18 cellular contexts compared by ENCODE assay signal in the genomic region with DNA sequence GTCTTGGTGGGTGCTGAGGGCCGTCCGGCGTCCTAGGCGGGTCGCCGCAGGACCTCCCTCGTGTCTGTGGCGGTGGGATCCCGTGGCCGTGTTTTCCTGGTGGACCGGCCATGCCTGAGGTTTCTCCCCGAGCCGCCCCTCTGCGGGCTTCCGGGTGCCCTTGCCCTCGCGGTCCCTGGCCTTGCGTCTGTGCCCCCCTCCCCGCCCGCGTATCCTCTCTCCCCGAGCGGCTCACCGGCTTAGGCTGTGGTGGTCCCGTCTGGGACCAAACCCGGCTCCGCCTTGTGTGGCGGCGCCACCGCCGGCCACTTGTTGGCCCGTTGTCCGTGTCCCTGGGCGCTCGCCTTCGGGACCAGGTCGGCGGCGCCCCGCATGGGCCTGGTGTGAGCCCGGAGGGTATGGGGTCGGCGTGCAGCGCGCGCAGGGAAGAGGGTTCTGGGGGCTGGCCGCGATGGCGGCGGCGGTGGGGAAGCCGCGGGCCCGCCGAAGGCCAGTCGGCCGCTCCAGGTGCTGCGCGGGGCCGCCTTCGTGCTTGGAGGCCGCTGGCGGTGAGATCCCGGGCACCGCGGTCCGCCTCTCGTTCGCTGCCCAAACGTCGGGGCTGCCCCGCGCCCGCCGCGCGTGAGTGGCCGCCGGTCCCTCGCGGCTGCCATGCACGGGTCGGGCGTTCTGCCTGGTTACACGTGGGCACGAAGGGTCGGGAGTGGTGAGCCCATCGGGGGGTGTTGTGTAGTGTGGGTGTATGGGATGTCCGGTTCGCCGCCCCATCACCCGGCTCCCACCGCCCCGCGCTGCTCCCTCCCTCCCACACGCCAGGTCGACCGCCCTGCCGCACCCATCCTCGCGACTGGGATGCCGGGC.
"Had no signal": no experiment of that assay in that cellular context is flagged by ENCODE, and none has a peak within 500 bp of the region (broad histone marks: within the 10 kb centered on the region; RNA-seq: fewer than 3 reads in every experiment).

No MANE protein-coding gene starts in this region.

- H3K27ac ChIP-seq: brain microvascular endothelial cell, right atrium auricular region, transverse colon had no signal

- H3K4me3 ChIP-seq: right atrium auricular region, smooth muscle cell, transverse colon had no signal

- H3K4me3 Mint-ChIP-seq: activated CD8-positive, alpha-beta memory T cell treated with anti-CD3 and anti-CD28 coated beads, Interleukin-2, amount 10 ng/mL, durations not matched to agents 7 days and 5 days; activated naive CD8-positive, alpha-beta T cell; activated T-cell treated with anti-CD3 and anti-CD28 coated beads, Interleukin-2, amount 50 U/mL, for 24 hours; dendritic cell treated with granulocyte-macrophage colony-stimulating factor and Interleukin-4, amounts not matched to agents 40 ng/mL and 50 ng/mL, for 4 days; endodermal cell; stimulated activated effector memory CD8-positive, alpha-beta T cell treated with anti-CD3 and anti-CD28 coated beads, Interleukin-12 subunit alpha, Interleukin-12 subunit beta, amount 100 ng/mL, for 72 hours had no signal

- H3K36me3 Mint-ChIP-seq: stimulated activated effector memory CD8-positive, alpha-beta T cell treated with anti-CD3 and anti-CD28 coated beads, Interleukin-12 subunit alpha, Interleukin-12 subunit beta, amount 100 ng/mL, for 72 hours had no signal

- H3K27ac Mint-ChIP-seq: activated CD8-positive, alpha-beta memory T cell treated with anti-CD3 and anti-CD28 coated beads, Interleukin-2, amount 10 ng/mL, durations not matched to agents 7 days and 5 days; activated naive CD8-positive, alpha-beta T cell; activated T-cell treated with anti-CD3 and anti-CD28 coated beads, Interleukin-2, amount 50 U/mL, for 24 hours; dendritic cell treated with granulocyte-macrophage colony-stimulating factor and Interleukin-4, amounts not matched to agents 40 ng/mL and 50 ng/mL, for 4 days; endodermal cell; stimulated activated effector memory CD8-positive, alpha-beta T cell treated with anti-CD3 and anti-CD28 coated beads, Interleukin-12 subunit alpha, Interleukin-12 subunit beta, amount 100 ng/mL, for 72 hours had no signal

- H3K36me3 ChIP-seq: brain microvascular endothelial cell, right atrium auricular region, transverse colon had no signal

- FAIRE-seq: TTC549 had no signal

- H3K27me3 ChIP-seq: brain microvascular endothelial cell, right atrium auricular region, transverse colon had no signal

- DNase-seq: activated CD4-positive, alpha-beta T cell treated with anti-CD3 and anti-CD28 coated beads, Interleukin-2, amount 50 U/mL, for 4 hours; activated CD8-positive, alpha-beta memory T cell treated with anti-CD3 and anti-CD28 coated beads, Interleukin-2, amount 10 ng/mL, durations not matched to agents 7 days and 5 days; activated effector memory CD4-positive, alpha-beta T cell treated with Interleukin-2 at 50 U/mL for 16 hours; activated T-cell treated with anti-CD3 and anti-CD28 coated beads, Interleukin-2, amount 50 U/mL, for 24 hours; amygdala; brain microvascular endothelial cell; cerebellar nuclear complex; endodermal cell; erythroblast; substantia nigra; T-helper 2 cell; transverse colon had no signal

- H3K4me1 Mint-ChIP-seq: activated CD8-positive, alpha-beta memory T cell treated with anti-CD3 and anti-CD28 coated beads, Interleukin-2, amount 10 ng/mL, durations not matched to agents 7 days and 5 days; endodermal cell; stimulated activated effector memory CD8-positive, alpha-beta T cell treated with anti-CD3 and anti-CD28 coated beads, Interleukin-12 subunit alpha, Interleukin-12 subunit beta, amount 100 ng/mL, for 72 hours had no signal

- H3K27me3 Mint-ChIP-seq: activated CD8-positive, alpha-beta memory T cell treated with anti-CD3 and anti-CD28 coated beads, Interleukin-2, amount 10 ng/mL, durations not matched to agents 7 days and 5 days; activated naive CD8-positive, alpha-beta T cell; activated T-cell treated with anti-CD3 and anti-CD28 coated beads, Interleukin-2, amount 50 U/mL, for 24 hours; dendritic cell treated with granulocyte-macrophage colony-stimulating factor and Interleukin-4, amounts not matched to agents 40 ng/mL and 50 ng/mL, for 4 days had no signal

- H3K4me1 ChIP-seq: right atrium auricular region, transverse colon had no signal

- ATAC-seq: activated CD8-positive, alpha-beta memory T cell treated with anti-CD3 and anti-CD28 coated beads, Interleukin-2, amount 10 ng/mL, durations not matched to agents 7 days and 5 days; stimulated activated effector memory CD8-positive, alpha-beta T cell treated with anti-CD3 and anti-CD28 coated beads, Interleukin-12 subunit alpha, Interleukin-12 subunit beta, amount 100 ng/mL, for 72 hours had no signal
